ENCODE assay signal across 8 cellular contexts in genomic region chr5:133944263-133945230, GRCh38. TPM values are rescaled to one million over a fixed set of nuclear protein-coding genes. Genes with fewer than 3 reads are reported as not detected.
DNase-seq lines count a peak whose midpoint lies in the region; ATAC-seq, FAIRE-seq and TF ChIP-seq lines count a peak whose summit lies in the region.

No MANE protein-coding gene starts in this region.

- H3K4me2 ChIP-seq in GM12878 (ENCODE audit: control insufficient read depth, insufficient read depth): no peak overlapping the region

- no peaks in the 10 kb centered on the region for H3K79me2 ChIP-seq in GM12878 (ENCODE audit: control insufficient read depth, insufficient read depth, low read length)

- DNase-seq in DMS79 treated with DMSO at 0.1 percent for 48 hours (lab: John Stamatoyannopoulos, UW): peak; percentile 81
- peak in 1 of 2 experiments; percentile 1 for DNase-seq in HL-60 (ENCODE audit: low read depth in 1 of 2, low spot score in 1 of 2)
- DNase-seq in OCI-M1 (lab: John Stamatoyannopoulos, UW): peak; percentile 73
- DNase-seq in GM12878 (ENCODE audit: low read depth, low spot score): no peak
- peak; percentile 47 for DNase-seq in iris pigment epithelial cell (ENCODE audit: low read depth)
- peak; percentile 66 for DNase-seq in stimulated activated CD4-positive, alpha-beta T cell treated with anti-CD3 and anti-CD28 coated beads, Interleukin-4, amount 100 ng/mL, for 24 hours

- H3K9me3 ChIP-seq in GM12878 (replicated peaks; ENCODE audit: control insufficient read depth, insufficient read depth, low read length): no peaks in the 10 kb centered on the region; the same call in 2 of the 3 replicates

- POLR2A ChIA-PET in GM12878 (lab: Charles Lee): interaction anchor here (0.5 kb wide), 1 partner anchor 34 kb away, joined by 3 read pairs; no protein-coding TSS in a partner anchor

- in situ Hi-C loops in GM12878 (cut with MboI): loop anchor here (5.0 to 10.0 kb wide), 3 partner anchors 390 to 832 kb away; no protein-coding TSS in a partner anchor

- ATAC-seq in GM12878 (peak; percentile 94), HG02870 (IDR thresholded peaks at IDR 0.05; ENCODE audit: unreplicated experiment) (no peak), HG02973 (IDR thresholded peaks at IDR 0.05; ENCODE audit: unreplicated experiment) (no peak)

- no peak overlapping the region; the same call in 1 of the 2 replicates for H2AFZ ChIP-seq in GM12878 (ENCODE audit: control insufficient read depth, low read depth, low read length)

- no peak for TF ChIP-seq EP300 in GM12878 (IDR thresholded peaks at IDR 0.05; ENCODE audit: borderline replicate concordance in 1 of 2, control insufficient read depth in 1 of 2, low read depth in 2 of 2, low read length in 2 of 2)

- RAD21 ChIA-PET in GM12878 (lab: Charles Lee; ENCODE audit: unreplicated experiment): interaction anchor here (0.7 to 2.3 kb wide), 11 partner anchors 9 to 521 kb away, joined by 3 to 14 read pairs (median 4); no protein-coding TSS in a partner anchor

- H3K27ac ChIP-seq in HL-60 (replicated peaks) (no peak overlapping the region), GM12878 (ENCODE audit: control insufficient read depth, insufficient read depth) (no peak overlapping the region)

- H3K4me1 ChIP-seq in GM12878 (ENCODE audit: control insufficient read depth, insufficient read depth, low read length): peaks cover 3% of the 10 kb centered on the region

- intact Hi-C loops in GM12878 (cut with micrococcal nuclease; ENCODE audit: unreplicated experiment): loop anchor here (1.0 to 5.0 kb wide), 3 partner anchors 192 to 521 kb away; no protein-coding TSS in a partner anchor

- no peak overlapping the region for H3K9ac ChIP-seq in GM12878 (ENCODE audit: control insufficient read depth, insufficient read depth, low read length)

- TF ChIP-seq CTCF in HL-60 (IDR thresholded peaks at IDR 0.05; ENCODE audit: insufficient read depth, low read length): peak; percentile 36
- TF ChIP-seq CTCF in GM12878 (IDR thresholded peaks at IDR 0.05 in 2 of 3, conservative IDR thresholded peaks at IDR 0.05 in 1 of 3; ENCODE audit: control insufficient read depth in 2 of 3, extremely low read depth in 1 of 3, insufficient read depth in 1 of 3, low read depth in 3 of 3, low read length in 3 of 3): peak; percentile 74 to 84 (median 75)

- H3K27me3 ChIP-seq in HL-60 (ENCODE audit: insufficient read depth, poor library complexity, severe bottlenecking) (no peaks in the 10 kb centered on the region), GM12878 (replicated peaks in 1 of 2; ENCODE audit: control insufficient read depth in 2 of 2, insufficient read depth in 2 of 2, low read length in 1 of 2) (no peaks in the 10 kb centered on the region)

- BruUV-seq in GM12878 (replicated peaks; lab: Mats Ljungman, UMichigan): no TSS peak

- CTCF ChIA-PET in GM12878 (lab: Yijun Ruan, JAX): interaction anchor here (0.6 to 6.3 kb wide), 54 partner anchors 8 to 836 kb away, joined by 3 to 51 read pairs (median 4); no protein-coding TSS in a partner anchor

- TF ChIP-seq POLR2A in GM12878 (IDR thresholded peaks at IDR 0.05; ENCODE audit: low read depth, low read length): no peak

- SMC1A ChIA-PET in GM12878 (lab: Charles Lee; ENCODE audit: uncharacterized antibody, unreplicated experiment): interaction anchor here (0.6 to 3.3 kb wide), 30 partner anchors 8 to 1695 kb away, joined by 3 to 20 read pairs (median 4); no protein-coding TSS in a partner anchor

- TF ChIP-seq RAD21 in GM12878 (IDR thresholded peaks at IDR 0.05; ENCODE audit: insufficient read depth, low read depth, low read length): peak; percentile 92

- WGBS in GM12878 (ENCODE audit: insufficient coverage, insufficient replicate concordance, low lambda C conversion rate, missing lambda C conversion rate): 43% methylated on average over 19 of the region's 19 CpGs

- FAIRE-seq in GM12878 (lab: Jason Lieb, UNC): no peak

- H3K4me3 ChIP-seq in HL-60 (replicated peaks; ENCODE audit: insufficient read depth, low read length) (no peak overlapping the region), GM12878 (no peak overlapping the region)

- no peaks in the 10 kb centered on the region for H3K36me3 ChIP-seq in GM12878 (ENCODE audit: control insufficient read depth in 2 of 2, insufficient read depth in 2 of 2, low read length in 1 of 2)

- H4K20me1 ChIP-seq in GM12878 (ENCODE audit: control insufficient read depth, insufficient read depth): no peaks in the 10 kb centered on the region

TF ChIP-seq in GM12878, 131 proteins besides CTCF, POLR2A, EP300 and RAD21:
- no peak for TF ChIP-seq IRF4 (IDR thresholded peaks at IDR 0.05; ENCODE audit: low read depth, low read length)
- peak; percentile 35; the same call in 1 of the 2 replicates for TF ChIP-seq YY1 (IDR thresholded peaks at IDR 0.05; ENCODE audit: low read depth, low read length)
- no peak for TF ChIP-seq BCL3 (IDR thresholded peaks at IDR 0.05; ENCODE audit: borderline replicate concordance, insufficient read depth, low read depth, low read length, poor library complexity, severe bottlenecking)
- TF ChIP-seq PAX5 (IDR thresholded peaks at IDR 0.05; ENCODE audit: borderline replicate concordance, low read depth, low read length): no peak
- no peak for TF ChIP-seq ETV6 (conservative IDR thresholded peaks at IDR 0.05 in 1 of 2, IDR thresholded peaks at IDR 0.05 in 1 of 2; ENCODE audit: borderline replicate concordance in 1 of 2, low read depth in 1 of 2)
- TF ChIP-seq SMC3 (IDR thresholded peaks at IDR 0.05; ENCODE audit: borderline replicate concordance, low read length): peak; percentile 78
- TF ChIP-seq IKZF1 (conservative IDR thresholded peaks at IDR 0.05): peak; percentile 33; the same call in 1 of the 2 replicates
- TF ChIP-seq LARP7 (IDR thresholded peaks at IDR 0.05): peak; percentile 28; the same call in 1 of the 2 replicates
- TF ChIP-seq EZH2 (IDR thresholded peaks at IDR 0.05; ENCODE audit: borderline replicate concordance, control insufficient read depth, low read depth, low read length): no peak
- 0 out of 2 replicates have a peak, but pooled peaks have one; percentile 34 for TF ChIP-seq SMARCA5 (IDR thresholded peaks at IDR 0.05)
- TF ChIP-seq, protein P1, sequence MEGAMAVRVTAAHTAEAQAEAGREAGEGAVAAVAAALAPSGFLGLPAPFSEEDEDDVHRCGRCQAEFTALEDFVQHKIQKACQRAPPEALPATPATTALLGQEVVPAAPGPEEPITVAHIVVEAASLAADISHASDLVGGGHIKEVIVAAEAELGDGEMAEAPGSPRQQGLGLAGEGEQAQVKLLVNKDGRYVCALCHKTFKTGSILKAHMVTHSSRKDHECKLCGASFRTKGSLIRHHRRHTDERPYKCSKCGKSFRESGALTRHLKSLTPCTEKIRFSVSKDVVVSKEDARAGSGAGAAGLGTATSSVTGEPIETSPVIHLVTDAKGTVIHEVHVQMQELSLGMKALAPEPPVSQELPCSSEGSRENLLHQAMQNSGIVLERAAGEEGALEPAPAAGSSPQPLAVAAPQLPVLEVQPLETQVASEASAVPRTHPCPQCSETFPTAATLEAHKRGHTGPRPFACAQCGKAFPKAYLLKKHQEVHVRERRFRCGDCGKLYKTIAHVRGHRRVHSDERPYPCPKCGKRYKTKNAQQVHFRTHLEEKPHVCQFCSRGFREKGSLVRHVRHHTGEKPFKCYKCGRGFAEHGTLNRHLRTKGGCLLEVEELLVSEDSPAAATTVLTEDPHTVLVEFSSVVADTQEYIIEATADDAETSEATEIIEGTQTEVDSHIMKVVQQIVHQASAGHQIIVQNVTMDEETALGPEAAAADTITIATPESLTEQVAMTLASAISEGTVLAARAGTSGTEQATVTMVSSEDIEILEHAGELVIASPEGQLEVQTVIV (IDR thresholded peaks at IDR 0.05; ENCODE audit: borderline replicate concordance, partially characterized antibody): no peak

RNA-seq across cellular contexts. Expression of gene C5orf15, which starts 23.9 kb away (rescaled TPM):
- total RNA-seq in GM12878 (2013; cell fraction: nucleolus; rRNA removed): 43.0 and 51.0 TPM in 2 replicates
- total RNA-seq in GM12878 (2014; rRNA removed): 39.9 and 49.0 TPM in 2 replicates
- total RNA-seq in GM12878 (2014; rRNA removed; fragmentation: Illumina TruSeq; extraction: Trizol): 44.0 and 45.3 TPM in 2 replicates
- total RNA-seq in GM12878 (2021): 21.7 and 24.1 TPM in 2 replicates
- 17.7 TPM for polyA plus RNA-seq in GM12878 (2011; ENCODE audit: low read depth)
- 69.6 and 90.5 TPM in 2 replicates for polyA plus RNA-seq in GM12878 (2011; rRNA removed)
- polyA plus RNA-seq in GM12878 (2011; cell fraction: cytosol; rRNA removed): 35.7 and 39.3 TPM in 2 replicates
- 15.7 and 20.4 TPM in 2 replicates for polyA plus RNA-seq in GM12878 (2011; cell fraction: nucleus; rRNA removed)
- 26.2 and 37.7 TPM in 2 replicates for polyA plus RNA-seq in GM12878 (2012)
- polyA plus RNA-seq in GM12878 (2014; fragmentation: Illumina TruSeq; extraction: Trizol): 57.6 and 71.1 TPM in 2 replicates
- polyA plus RNA-seq in GM12878 (2014; fragmentation: Nextera tagmentation; extraction: Ambion mirVana): 10 to 100 TPM; 36.3 to 42.2 TPM
- polyA plus RNA-seq in GM12878 (2014; rRNA removed): 42.0 and 48.0 TPM in 2 replicates
- polyA plus RNA-seq in GM12878 (2016; fragmentation: Nextera tagmentation; extraction: Ambion mirVana): 10 to 100 TPM; 62.3 to 63.8 TPM
- polyA minus RNA-seq in GM12878 (2011; rRNA and poly(A)+ RNA removed): 39.1 and 40.6 TPM in 2 replicates
- 12.8 and 18.4 TPM in 2 replicates for polyA minus RNA-seq in GM12878 (2011; cell fraction: cytosol; rRNA and poly(A)+ RNA removed)
- 4.6 and 5.1 TPM in 2 replicates for polyA minus RNA-seq in GM12878 (2011; cell fraction: nucleus; rRNA and poly(A)+ RNA removed)
